4 cellular contexts compared by ENCODE assay signal in genomic region chr6:159334068-159334467, GRCh38.
"Had no signal": no experiment of that assay in that cellular context is flagged by ENCODE, and none has a peak within 500 bp of the region (broad histone marks: within the 10 kb centered on the region; RNA-seq: fewer than 3 reads in every experiment).

No MANE protein-coding gene starts in this region.

- H3K4me1 ChIP-seq: HAP-1 had no signal

- ATAC-seq: GM23338, HCT116 had no signal

- H3K36me3 ChIP-seq: HAP-1 had no signal

- H3K4me3 ChIP-seq: GM23248, GM23338, HAP-1 had no signal

- H3K27ac ChIP-seq: GM23248 had no signal

- H3K9me3 ChIP-seq: HAP-1 had no signal
